In genomic region chr22:17726561-17727243, GRCh38 we compare ENCODE assay signal across 10 cellular contexts. TPM values are rescaled to one million over a fixed set of nuclear protein-coding genes. Genes with fewer than 3 reads are reported as not detected.
DNase-seq lines count a peak whose midpoint lies in the region; ATAC-seq and TF ChIP-seq lines count a peak whose summit lies in the region.
"Had no signal": no experiment of that assay in that cellular context is flagged by ENCODE, and none has a peak within 500 bp of the region (broad histone marks: within the 10 kb centered on the region; RNA-seq: fewer than 3 reads in every experiment).

No MANE protein-coding gene starts in this region.

- H3K27me3 Mint-ChIP-seq in activated CD8-positive, alpha-beta memory T cell treated with anti-CD3 and anti-CD28 coated beads, Interleukin-2, amount 10 ng/mL, durations not matched to agents 7 days and 5 days = no peaks in the 10 kb centered on the region
- H3K27me3 Mint-ChIP-seq in stimulated activated naive CD8-positive, alpha-beta T cell treated with anti-CD3 and anti-CD28 coated beads, Interleukin-15, amount 100 ng/mL, for 72 hours = no peaks in the 10 kb centered on the region

- H3K27ac Mint-ChIP-seq in activated CD8-positive, alpha-beta memory T cell treated with anti-CD3 and anti-CD28 coated beads, Interleukin-2, amount 10 ng/mL, durations not matched to agents 7 days and 5 days = peak overlapping the region; percentile 5
- H3K27ac Mint-ChIP-seq in stimulated activated naive CD8-positive, alpha-beta T cell treated with anti-CD3 and anti-CD28 coated beads, Interleukin-15, amount 100 ng/mL, for 72 hours = peak overlapping the region; percentile 56 to 97

- no peak for DNase-seq in activated CD8-positive, alpha-beta memory T cell treated with anti-CD3 and anti-CD28 coated beads, Interleukin-2, amount 10 ng/mL, durations not matched to agents 7 days and 5 days
- no peak for DNase-seq in activated CD8-positive, alpha-beta memory T cell treated with anti-CD3 and anti-CD28 coated beads, Interleukin-2, amount 50 U/mL, for 48 hours
- DNase-seq in UCSD-AML1 (lab: John Stamatoyannopoulos, UW; ENCODE audit: unreplicated experiment) (peak; percentile 31), heart right ventricle (no peak), globus pallidus (ENCODE audit: low spot score) (no peak), hippocampal formation (lab: John Stamatoyannopoulos, UW) (no peak), nucleus accumbens (lab: John Stamatoyannopoulos, UW) (no peak)
- no peak for DNase-seq in stimulated activated naive CD8-positive, alpha-beta T cell treated with anti-CD3 and anti-CD28 coated beads, Interleukin-15, amount 100 ng/mL, for 72 hours
- DNase-seq: activated CD4-positive, alpha-beta T cell treated with anti-CD3 and anti-CD28 coated beads for 48 hours; BE2C had no signal

- WGBS in heart right ventricle, 2 donors = 49 to 54% methylated on average over 8 of the region's 8 CpGs

- peaks cover 11% of the 10 kb centered on the region for H3K4me1 Mint-ChIP-seq in activated CD8-positive, alpha-beta memory T cell treated with anti-CD3 and anti-CD28 coated beads, Interleukin-2, amount 10 ng/mL, durations not matched to agents 7 days and 5 days
- peaks cover 11% of the 10 kb centered on the region for H3K4me1 Mint-ChIP-seq in stimulated activated naive CD8-positive, alpha-beta T cell treated with anti-CD3 and anti-CD28 coated beads, Interleukin-15, amount 100 ng/mL, for 72 hours

- H3K36me3 Mint-ChIP-seq in activated CD8-positive, alpha-beta memory T cell treated with anti-CD3 and anti-CD28 coated beads, Interleukin-2, amount 10 ng/mL, durations not matched to agents 7 days and 5 days = peaks cover 8% of the 10 kb centered on the region

- CTCF ChIA-PET in activated CD8-positive, alpha-beta memory T cell treated with anti-CD3 and anti-CD28 coated beads, Interleukin-2, amount 10 ng/mL, durations not matched to agents 7 days and 5 days (lab: Charles Lee) = interaction anchor here (1.0 to 1.2 kb wide), 2 partner anchors 57 to 59 kb away, joined by 3 to 4 read pairs; no protein-coding TSS in a partner anchor

- H3K4me3 Mint-ChIP-seq in activated CD8-positive, alpha-beta memory T cell treated with anti-CD3 and anti-CD28 coated beads, Interleukin-2, amount 10 ng/mL, durations not matched to agents 7 days and 5 days = no peak overlapping the region
- no peak overlapping the region for H3K4me3 Mint-ChIP-seq in stimulated activated naive CD8-positive, alpha-beta T cell treated with anti-CD3 and anti-CD28 coated beads, Interleukin-15, amount 100 ng/mL, for 72 hours

- peak overlapping the region in 9 of 10 donors; percentile 38 to 85 (median 78) for H3K27ac ChIP-seq in heart right ventricle

- peaks cover 6 to 53% (median 24%) of the 10 kb centered on the region in 9 donors for H3K4me1 ChIP-seq in heart right ventricle

- no peaks in the 10 kb centered on the region for H3K9me3 Mint-ChIP-seq in activated CD8-positive, alpha-beta memory T cell treated with anti-CD3 and anti-CD28 coated beads, Interleukin-2, amount 10 ng/mL, durations not matched to agents 7 days and 5 days (ENCODE audit: low read depth)
- H3K9me3 Mint-ChIP-seq in stimulated activated naive CD8-positive, alpha-beta T cell treated with anti-CD3 and anti-CD28 coated beads, Interleukin-15, amount 100 ng/mL, for 72 hours = no peaks in the 10 kb centered on the region

- H3K27me3 ChIP-seq in heart right ventricle = no peaks in the 10 kb centered on the region
- H3K27me3 ChIP-seq: BE2C had no signal

- H3K36me3 ChIP-seq in heart right ventricle = peaks cover 0 to 56% (median 25%) of the 10 kb centered on the region in 9 donors

- intact Hi-C loops in heart right ventricle (cut with DNase I) = loop anchor here in 3 of 10 donors (10.0 kb wide), 2 partner anchors 162 to 172 kb away; partner anchors contain the start of gene SLC25A18 (in 2 of the 3)

- no peak overlapping the region for H3K4me3 ChIP-seq in heart right ventricle

- TF ChIP-seq CTCF in heart right ventricle (IDR thresholded peaks at IDR 0.05) = no peak

- H3K9me3 ChIP-seq in heart right ventricle = no peaks in the 10 kb centered on the region
- H3K9me3 ChIP-seq: BE2C had no signal

- peak; percentile 36 for ATAC-seq in activated CD8-positive, alpha-beta memory T cell treated with anti-CD3 and anti-CD28 coated beads, Interleukin-2, amount 10 ng/mL, durations not matched to agents 7 days and 5 days
- ATAC-seq in heart right ventricle = peak in 5 of 8 donors; percentile 10 to 68 (median 33)
- ATAC-seq in stimulated activated naive CD8-positive, alpha-beta T cell treated with anti-CD3 and anti-CD28 coated beads, Interleukin-15, amount 100 ng/mL, for 72 hours = peak; percentile 59

RNA-seq across cellular contexts. Expression of gene BID, which starts 47.6 kb away (rescaled TPM):
- total RNA-seq in activated CD8-positive, alpha-beta memory T cell treated with anti-CD3 and anti-CD28 coated beads, Interleukin-2, amount 10 ng/mL, durations not matched to agents 7 days and 5 days = 10 to 100 TPM; 16.4 to 29.2 TPM
- 10 to 100 TPM in 5 of 10 donors, 1 to 10 TPM in 5; 5.6 to 24.1 (median 10.5) TPM for total RNA-seq in heart right ventricle
- 10 to 100 TPM; 10.2 to 42.9 TPM for polyA plus RNA-seq in heart right ventricle
